In genomic region chr19:48121909-48122371, GRCh38 we compare ENCODE assay signal across 11 cellular contexts. TPM values are rescaled to one million over a fixed set of nuclear protein-coding genes. Genes with fewer than 3 reads are reported as not detected.
A peak's percentile ranks its signal among the peaks of the same experiment; 100 is the strongest.
DNase-seq lines count a peak whose midpoint lies in the region; ATAC-seq and TF ChIP-seq lines count a peak whose summit lies in the region.
"Had no signal": no experiment of that assay in that cellular context is flagged by ENCODE, and none has a peak within 500 bp of the region (broad histone marks: within the 10 kb centered on the region; RNA-seq: fewer than 3 reads in every experiment).

No MANE protein-coding gene starts in this region.

- intact Hi-C loops in activated CD4-positive, alpha-beta T cell treated with anti-CD3 and anti-CD28 coated beads for 36 hours (cut with DNase I, micrococcal nuclease): no loop called here
- intact Hi-C loops in sciatic nerve (cut with DNase I) (no loop called here), left colon (cut with DNase I, micrococcal nuclease) (no loop called here)

- H2AFZ ChIP-seq in neural progenitor cell (replicated peaks): no peak overlapping the region

- POLR2A ChIA-PET in activated CD4-positive, alpha-beta T cell treated with anti-CD3 and anti-CD28 coated beads for 36 hours (lab: Charles Lee): interaction anchor here (1.3 kb wide), 1 partner anchor 12 kb away, joined by 5 read pairs; the partner anchor contains the start of gene PLA2G4C

- H3K9ac ChIP-seq in neural progenitor cell: no peak overlapping the region

- no peaks in the 10 kb centered on the region for H3K27me3 ChIP-seq in neural progenitor cell
- H3K27me3 ChIP-seq: gastrocnemius medialis, ovary had no signal

- H3K4me1 Mint-ChIP-seq in activated CD4-positive, alpha-beta T cell treated with anti-CD3 and anti-CD28 coated beads for 36 hours: peaks cover 24% of the 10 kb centered on the region
- peaks cover 13% of the 10 kb centered on the region for H3K4me1 Mint-ChIP-seq in neural progenitor cell

- H3K9me3 ChIP-seq in neural progenitor cell (ENCODE audit: low read depth): no peaks in the 10 kb centered on the region
- H3K9me3 ChIP-seq: gastrocnemius medialis, ovary had no signal

- peaks cover 63% of the 10 kb centered on the region for H3K36me3 Mint-ChIP-seq in activated CD4-positive, alpha-beta T cell treated with anti-CD3 and anti-CD28 coated beads for 36 hours (ENCODE audit: low read depth)
- H3K36me3 Mint-ChIP-seq in neural progenitor cell: peaks cover 45% of the 10 kb centered on the region

- no peak overlapping the region for H3K4me2 ChIP-seq in neural progenitor cell

- no peak overlapping the region for H3K4me3 ChIP-seq in neural progenitor cell
- H3K4me3 ChIP-seq: gastrocnemius medialis, ovary had no signal

- CTCF ChIA-PET in activated CD4-positive, alpha-beta T cell treated with anti-CD3 and anti-CD28 coated beads for 36 hours (lab: Charles Lee): no interaction called here

- H3K36me3 ChIP-seq in neural progenitor cell: no peaks in the 10 kb centered on the region
- H3K36me3 ChIP-seq: gastrocnemius medialis, ovary had no signal

- ATAC-seq in activated CD4-positive, alpha-beta T cell treated with anti-CD3 and anti-CD28 coated beads for 36 hours: peak; percentile 51
- peak; percentile 30 for ATAC-seq in sciatic nerve
- no peak for ATAC-seq in left colon

- H3K27ac Mint-ChIP-seq in activated CD4-positive, alpha-beta T cell treated with anti-CD3 and anti-CD28 coated beads for 36 hours: peak overlapping the region; percentile 70
- no peak overlapping the region for H3K27ac Mint-ChIP-seq in neural progenitor cell

- DNase-seq in activated CD4-positive, alpha-beta T cell treated with anti-CD3 and anti-CD28 coated beads for 36 hours: peak; percentile 43
- DNase-seq in activated CD4-positive, alpha-beta T cell treated with anti-CD3 and anti-CD28 coated beads, Interleukin-2, amount 50 U/mL, for 4 hours: no peak
- DNase-seq in NCI-H226 (peak; percentile 34), epidermal melanocyte (ENCODE audit: insufficient read length, low spot score) (peak; percentile 89), sciatic nerve (ENCODE audit: low spot score) (no peak), neural progenitor cell (ENCODE audit: low spot score) (no peak), left colon (no peak)
- DNase-seq in activated CD8-positive, alpha-beta memory T cell treated with anti-CD3 and anti-CD28 coated beads, Interleukin-2, amount 50 U/mL, for 4 hours: no peak
- DNase-seq: gastrocnemius medialis, ovary had no signal

- no peaks in the 10 kb centered on the region for H3K79me2 ChIP-seq in neural progenitor cell (ENCODE audit: low read depth)

- H4K20me1 ChIP-seq in neural progenitor cell (ENCODE audit: low read depth): peaks cover 7% of the 10 kb centered on the region

- H3K9me3 Mint-ChIP-seq in activated CD4-positive, alpha-beta T cell treated with anti-CD3 and anti-CD28 coated beads for 36 hours (ENCODE audit: low read depth): no peaks in the 10 kb centered on the region
- H3K9me3 Mint-ChIP-seq in neural progenitor cell: no peaks in the 10 kb centered on the region
- H3K9me3 Mint-ChIP-seq: activated naive CD4-positive, alpha-beta T cell treated with anti-CD3 and anti-CD28 coated beads, Interleukin-2, amount 50 U/mL, for 24 hours had no signal

- H3K27me3 Mint-ChIP-seq in activated CD4-positive, alpha-beta T cell treated with anti-CD3 and anti-CD28 coated beads for 36 hours: no peaks in the 10 kb centered on the region
- H3K27me3 Mint-ChIP-seq in neural progenitor cell (ENCODE audit: insufficient read depth, low read depth): peaks cover 2% of the 10 kb centered on the region
- H3K27me3 Mint-ChIP-seq: activated naive CD4-positive, alpha-beta T cell treated with anti-CD3 and anti-CD28 coated beads, Interleukin-2, amount 50 U/mL, for 24 hours had no signal

- H3F3A ChIP-seq in neural progenitor cell (ENCODE audit: low read depth): peaks cover 16% of the 10 kb centered on the region

- H3K4me3 Mint-ChIP-seq in activated CD4-positive, alpha-beta T cell treated with anti-CD3 and anti-CD28 coated beads for 36 hours: no peak overlapping the region
- no peak overlapping the region for H3K4me3 Mint-ChIP-seq in neural progenitor cell
- H3K4me3 Mint-ChIP-seq: activated naive CD4-positive, alpha-beta T cell treated with anti-CD3 and anti-CD28 coated beads, Interleukin-2, amount 50 U/mL, for 24 hours had no signal

- peaks cover 13% of the 10 kb centered on the region for H3K4me1 ChIP-seq in neural progenitor cell
- H3K4me1 ChIP-seq: gastrocnemius medialis had no signal

- no peak for TF ChIP-seq CTCF in neural progenitor cell (IDR thresholded peaks at IDR 0.05)

- no peak overlapping the region for H3K27ac ChIP-seq in neural progenitor cell
- H3K27ac ChIP-seq: gastrocnemius medialis, ovary had no signal

RNA-seq across cellular contexts. Expression of gene PLA2G4C, which starts 11.3 kb away (rescaled TPM):
- 10 to 100 TPM; 11.5 to 12.4 TPM for total RNA-seq in activated CD4-positive, alpha-beta T cell treated with anti-CD3 and anti-CD28 coated beads for 36 hours
- total RNA-seq in sciatic nerve (32.7 TPM), neural progenitor cell (ENCODE audit: low replicate concordance) (not detected in 2 replicates), left colon (1 to 10 TPM in 1 of 2 donors, under 1 TPM in 1; 0.58 to 9.3 TPM)

RNA-seq across cellular contexts. Expression of gene LIG1, which starts 48.2 kb away (rescaled TPM):
- total RNA-seq in activated CD4-positive, alpha-beta T cell treated with anti-CD3 and anti-CD28 coated beads for 36 hours: 100 to 1,000 TPM; 193 to 194 TPM
- 16.9 TPM for total RNA-seq in sciatic nerve
- 40.0 and 88.9 TPM in 2 replicates for total RNA-seq in neural progenitor cell (ENCODE audit: low replicate concordance)
- total RNA-seq in left colon: 10 to 100 TPM; 18.1 to 29.5 TPM

RNA-seq across cellular contexts. Expression of gene ZSWIM9, which starts 48.5 kb away (rescaled TPM):
- total RNA-seq in activated CD4-positive, alpha-beta T cell treated with anti-CD3 and anti-CD28 coated beads for 36 hours: 10 to 100 TPM in 1 of 2 experiments, 1 to 10 TPM in 1; 7.4 to 10.9 TPM
- total RNA-seq in sciatic nerve: 10.7 TPM
- 0.36 and 4.2 TPM in 2 replicates for total RNA-seq in neural progenitor cell (ENCODE audit: low replicate concordance)
- 1 to 10 TPM; 5.8 to 7.1 TPM for total RNA-seq in left colon

Comparison
In these comparisons a context has a peak if more than half of its experiments do, and no peak if none do; other contexts are left out.
1. DNase-seq: peak in activated CD4-positive, alpha-beta T cell treated with anti-CD3 and anti-CD28 coated beads for 36 hours (single experiment), NCI-H226 (single experiment) and epidermal melanocyte (single experiment); none in activated CD4-positive, alpha-beta T cell treated with anti-CD3 and anti-CD28 coated beads, Interleukin-2, amount 50 U/mL, for 4 hours (0 of 2), sciatic nerve (single experiment), neural progenitor cell (single experiment), left colon (0 of 2) and activated CD8-positive, alpha-beta memory T cell treated with anti-CD3 and anti-CD28 coated beads, Interleukin-2, amount 50 U/mL, for 4 hours (single experiment).